23 cellular contexts compared by ENCODE assay signal in genomic region chr10:121662531-121662930, GRCh38.
"Had no signal": no experiment of that assay in that cellular context is flagged by ENCODE, and none has a peak within 500 bp of the region (broad histone marks: within the 10 kb centered on the region; RNA-seq: fewer than 3 reads in every experiment).

No MANE protein-coding gene starts in this region.

- H3K27ac ChIP-seq: left lung, lower lobe of right lung, ovary, right atrium auricular region, right lobe of liver, stomach, testis, thyroid gland, transverse colon, uterus had no signal

- H3K4me3 ChIP-seq: left lung, lower lobe of right lung, ovary, right atrium auricular region, right lobe of liver, smooth muscle cell, stomach, testis, thyroid gland, transverse colon, uterus had no signal

- H3K9me3 Mint-ChIP-seq: immature natural killer cell, natural killer cell had no signal

- H3K4me3 Mint-ChIP-seq: immature natural killer cell; mesothelial cell of epicardium; natural killer cell; nephron progenitor cell; stimulated activated memory B cell treated with anti-CD40 and anti-IgM and Interleukin-4, amounts not matched to agents 10 μg/mL and 1 μg/mL and 100 μg/mL, for 72 hours had no signal

- H3K4me2 ChIP-seq: smooth muscle cell had no signal

- H3K36me3 ChIP-seq: left lung, lower lobe of right lung, ovary, right atrium auricular region, right lobe of liver, stomach, thyroid gland, transverse colon, uterus had no signal

- H3K27ac Mint-ChIP-seq: immature natural killer cell; mesothelial cell of epicardium; natural killer cell; nephron progenitor cell; progenitor cell of endocrine pancreas; stimulated activated memory B cell treated with anti-CD40 and anti-IgM and Interleukin-4, amounts not matched to agents 10 μg/mL and 1 μg/mL and 100 μg/mL, for 72 hours had no signal

- H3K4me1 ChIP-seq: left lung, lower lobe of right lung, right lobe of liver, thyroid gland, uterus had no signal

- H3K9me3 ChIP-seq: lower lobe of right lung, ovary, right atrium auricular region, right lobe of liver, stomach, testis, thyroid gland, transverse colon, uterus had no signal

- DNase-seq: immature natural killer cell; kidney; left lung; lower lobe of right lung; mesenchymal stem cell; naive B cell; natural killer cell; ovary; right lobe of liver; stimulated activated CD4-positive, alpha-beta T cell treated with anti-CD3 and anti-CD28 coated beads, Interleukin-1b, Interleukin-23, amount 100 ng/mL, for 48 hours; stimulated activated CD4-positive, alpha-beta T cell treated with anti-CD3 and anti-CD28 coated beads, Interleukin-4, amount 100 ng/mL, for 4 hours; stomach; uterus had no signal

- H3K27me3 Mint-ChIP-seq: naive B cell, progenitor cell of endocrine pancreas had no signal

- ATAC-seq: left lung; lower lobe of right lung; natural killer cell; right lobe of liver; stimulated activated memory B cell treated with anti-CD40 and anti-IgM and Interleukin-4, amounts not matched to agents 10 μg/mL and 1 μg/mL and 100 μg/mL, for 72 hours; stimulated activated naive CD8-positive, alpha-beta T cell treated with anti-CD3 and anti-CD28 coated beads, Interleukin-15, Interleukin-2, amounts not matched to agents 100 U/mL and 50 U/mL, for 24 hours had no signal

- H3K36me3 Mint-ChIP-seq: immature natural killer cell; mesothelial cell of epicardium; naive B cell; natural killer cell; stimulated activated memory B cell treated with anti-CD40 and anti-IgM and Interleukin-4, amounts not matched to agents 10 μg/mL and 1 μg/mL and 100 μg/mL, for 72 hours had no signal

- H3K4me1 Mint-ChIP-seq: immature natural killer cell; naive B cell; natural killer cell; stimulated activated memory B cell treated with anti-CD40 and anti-IgM and Interleukin-4, amounts not matched to agents 10 μg/mL and 1 μg/mL and 100 μg/mL, for 72 hours had no signal

- H3K27me3 ChIP-seq: left lung, ovary, right atrium auricular region, right lobe of liver, stomach, testis, thyroid gland, transverse colon, uterus had no signal
